In the genomic region with DNA sequence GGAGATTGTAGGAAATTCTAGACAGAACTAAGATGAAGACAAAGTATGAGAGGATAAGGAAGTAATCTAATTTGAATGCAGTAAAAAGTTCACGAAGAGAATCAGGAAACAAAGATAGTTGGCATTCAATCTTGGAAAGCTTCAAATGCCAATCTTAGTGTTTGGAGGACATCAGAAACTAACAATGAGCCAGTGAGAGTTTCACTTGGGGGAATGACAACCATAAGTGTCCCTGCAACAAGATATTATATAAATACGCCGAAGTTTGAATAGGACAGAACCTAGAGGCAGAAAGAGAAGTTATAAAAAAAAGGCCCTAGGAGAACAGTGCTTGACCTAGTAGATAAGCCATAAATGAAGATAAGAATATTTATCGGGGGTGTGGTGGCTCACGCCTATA, we compare ENCODE assay signal across 16 cellular contexts.
"Had no signal": no experiment of that assay in that cellular context is flagged by ENCODE, and none has a peak within 500 bp of the region (broad histone marks: within the 10 kb centered on the region; RNA-seq: fewer than 3 reads in every experiment).

No MANE protein-coding gene starts in this region.

- H3K27me3 Mint-ChIP-seq: T-helper 17 cell had no signal

- H3K27ac Mint-ChIP-seq: T-helper 17 cell had no signal

- H3K4me3 Mint-ChIP-seq: nephron had no signal

- H3K9me3 Mint-ChIP-seq: nephron had no signal

- H3K27me3 ChIP-seq: adrenal gland, cardiac muscle cell, gastrocnemius medialis, heart right ventricle, suprapubic skin had no signal

- H3K27ac ChIP-seq: adrenal gland, suprapubic skin had no signal

- H3K9me3 ChIP-seq: adrenal gland, gastrocnemius medialis, heart right ventricle, suprapubic skin had no signal

- DNase-seq: activated CD4-positive, alpha-beta T cell treated with anti-CD3 and anti-CD28 coated beads for 4 hours; activated gamma-delta T cell treated with Interleukin-2 at 50 U/mL for 16 hours; erythroblast; gastrocnemius medialis; heart right ventricle; occipital lobe; stimulated activated CD4-positive, alpha-beta T cell treated with anti-CD3 and anti-CD28 coated beads, Interleukin-15, amount 100 ng/mL, for 24 hours; stimulated activated CD4-positive, alpha-beta T cell treated with anti-CD3 and anti-CD28 coated beads, Interleukin-4, amount 100 ng/mL, for 1 hour; stimulated activated naive CD4-positive, alpha-beta T cell treated with Interleukin-2 at 50 U/mL for 16 hours; T-helper 17 cell; trophoblast cell had no signal

- H3K4me1 Mint-ChIP-seq: nephron had no signal

- ATAC-seq: gastrocnemius medialis, left lobe of liver, T-helper 17 cell had no signal

- H3K4me3 ChIP-seq: adrenal gland, cardiac muscle cell, gastrocnemius medialis, heart right ventricle, suprapubic skin had no signal

- H3K4me1 ChIP-seq: gastrocnemius medialis, suprapubic skin had no signal
